In the genomic region with DNA sequence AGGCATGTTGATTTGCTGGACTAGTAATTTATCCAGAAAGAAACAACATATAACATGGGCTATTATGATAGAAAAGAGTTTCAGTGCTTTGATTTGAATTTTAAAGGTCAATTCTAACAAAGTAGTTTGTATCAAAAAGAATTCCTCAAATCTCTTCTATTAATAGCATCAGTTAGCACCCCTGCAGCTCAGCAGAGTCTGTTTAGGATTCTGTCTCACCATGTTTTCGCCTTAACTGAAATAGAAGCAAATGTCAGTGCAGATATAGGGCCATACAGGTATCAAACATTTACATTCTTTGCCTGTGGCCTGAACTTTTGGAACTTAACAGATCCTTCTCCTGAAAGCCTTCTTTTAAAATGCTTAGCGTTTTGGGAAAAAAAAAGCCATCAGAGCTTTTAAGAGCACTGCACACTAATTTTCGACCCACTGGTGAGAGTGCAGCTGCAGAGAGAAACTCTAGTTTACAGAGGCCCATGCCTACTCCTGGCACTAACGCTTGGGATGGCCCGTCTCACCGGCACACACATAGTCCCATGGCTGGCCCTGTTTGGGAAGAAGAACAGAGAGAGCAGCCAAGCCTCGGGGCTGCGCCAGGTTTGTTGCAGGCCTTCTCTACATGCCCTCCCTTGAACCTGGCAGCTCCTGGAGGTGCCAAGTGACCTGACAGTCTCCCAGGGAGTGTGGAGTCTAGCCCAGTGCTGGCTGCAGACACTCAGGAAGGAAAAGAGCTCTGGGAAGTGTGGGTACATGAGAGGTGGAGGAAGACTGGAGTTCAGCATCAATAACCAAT, we compare ENCODE assay signal across 30 cellular contexts. TPM values are rescaled to one million over a fixed set of nuclear protein-coding genes. Genes with fewer than 3 reads are reported as not detected.
A peak's percentile ranks its signal among the peaks of the same experiment; 100 is the strongest.
DNase-seq lines count a peak whose midpoint lies in the region; ATAC-seq, FAIRE-seq and TF ChIP-seq lines count a peak whose summit lies in the region.
"Had no signal": no experiment of that assay in that cellular context is flagged by ENCODE, and none has a peak within 500 bp of the region (broad histone marks: within the 10 kb centered on the region; RNA-seq: fewer than 3 reads in every experiment).

No MANE protein-coding gene starts in this region.

- ATAC-seq in HepG2 (peak; percentile 14; the same call in 1 of the 3 replicates), GM18519 (IDR thresholded peaks at IDR 0.05; ENCODE audit: low FRiP score, unreplicated experiment) (no peak)
- no peak for ATAC-seq in stimulated activated naive CD8-positive, alpha-beta T cell treated with anti-CD3 and anti-CD28 coated beads, Interleukin-15, Interleukin-2, amounts not matched to agents 100 U/mL and 50 U/mL, for 24 hours

- no peaks in the 10 kb centered on the region for H4K20me1 ChIP-seq in HepG2 (ENCODE audit: insufficient read depth, low read length)
- H4K20me1 ChIP-seq: BLaER1 had no signal

- no peak for TF ChIP-seq RAD21 in HepG2 (CRISPR knock-in tag; IDR thresholded peaks at IDR 0.05)

- no peak overlapping the region for H3K27ac ChIP-seq in adrenal gland
- H3K27ac ChIP-seq in cardiac muscle cell, result peak overlapping the region; percentile 7
- no peak overlapping the region for H3K27ac ChIP-seq in HepG2 (ENCODE audit: extremely low read length, insufficient read depth, low read length)
- H3K27ac ChIP-seq in substantia nigra (ENCODE audit: low read depth, low read length, poor library complexity, severe bottlenecking), result no peak overlapping the region
- H3K27ac ChIP-seq: ascending aorta, BLaER1, esophagus muscularis mucosa, hepatocyte, upper lobe of left lung had no signal

- TF ChIP-seq POLR2A in adrenal gland (IDR thresholded peaks at IDR 0.05), result no peak
- no peak for TF ChIP-seq POLR2A in HepG2 (IDR thresholded peaks at IDR 0.05; ENCODE audit: insufficient read depth in 1 of 2, low read depth in 2 of 2, low read length in 2 of 2)

- WGBS in adrenal gland, 4 donors, result 72 to 81% (median 78%) methylated on average over 8 of the region's 8 CpGs
- 12% methylated on average over 4 of the region's 8 CpGs for WGBS in HepG2 (ENCODE audit: low lambda C conversion rate)

- no peak overlapping the region for H2AFZ ChIP-seq in HepG2 (ENCODE audit: low read length)
- H2AFZ ChIP-seq: hepatocyte had no signal

- H3K4me1 ChIP-seq in adrenal gland (replicated peaks in 1 of 2) (peaks cover 0 to 13% of the 10 kb centered on the region in 2 donors), cardiac muscle cell (ENCODE audit: low read depth) (peaks cover 11% of the 10 kb centered on the region), HepG2 (ENCODE audit: insufficient read depth, low read length) (peaks cover 44% of the 10 kb centered on the region)
- H3K4me1 ChIP-seq: ascending aorta, BLaER1 had no signal

- in situ Hi-C loops in HepG2 (cut with HindIII; ENCODE audit: extremely low pct_ligation_motif_present, low pct_unique_long_range_greater_than_20kb), result no loop called here

- H3K27me3 ChIP-seq in adrenal gland (no peaks in the 10 kb centered on the region), cardiac muscle cell (no peaks in the 10 kb centered on the region), HepG2 (ENCODE audit: control insufficient read depth in 1 of 2, insufficient read depth in 2 of 2, low read length in 2 of 2) (peaks cover 1 to 15% of the 10 kb centered on the region in 2 experiments; a peak in 3 of 5 replicates)
- H3K27me3 ChIP-seq: ascending aorta, BLaER1, esophagus muscularis mucosa, MG63, upper lobe of left lung had no signal

- CTCF ChIA-PET in HepG2 (lab: Yijun Ruan, JAX; ENCODE audit: low intra/inter-chr PET ratio, low total read pairs), result no interaction called here

- no peaks in the 10 kb centered on the region for H3K79me2 ChIP-seq in HepG2 (ENCODE audit: insufficient read depth, low read length)
- H3K79me2 ChIP-seq: hepatocyte had no signal

- H3K9me3 ChIP-seq in adrenal gland (replicated peaks in 1 of 3), result no peaks in the 10 kb centered on the region
- no peaks in the 10 kb centered on the region for H3K9me3 ChIP-seq in cardiac muscle cell (ENCODE audit: low read depth)
- no peaks in the 10 kb centered on the region for H3K9me3 ChIP-seq in HepG2 (ENCODE audit: low read length)
- H3K9me3 ChIP-seq: ascending aorta, BLaER1, esophagus muscularis mucosa, MG63, upper lobe of left lung had no signal

- no peak for TF ChIP-seq EP300 in HepG2 (IDR thresholded peaks at IDR 0.05; ENCODE audit: low read depth in 2 of 2, low read length in 2 of 2)
- no peak for TF ChIP-seq EP300 in HepG2 (CRISPR knock-in tag; IDR thresholded peaks at IDR 0.05; ENCODE audit: borderline replicate concordance)

- H3K9ac ChIP-seq in HepG2 (ENCODE audit: insufficient read depth, low read depth, low read length), result no peak overlapping the region
- H3K9ac ChIP-seq: BLaER1 had no signal

- no peak overlapping the region for H3K4me2 ChIP-seq in HepG2 (ENCODE audit: low read depth, low read length)
- H3K4me2 ChIP-seq: BLaER1, hepatocyte had no signal

- intact Hi-C loops in adrenal gland (cut with DNase I) (no loop called here), HepG2 (cut with micrococcal nuclease; ENCODE audit: unreplicated experiment) (no loop called here)

- FAIRE-seq in HepG2 (lab: Jason Lieb, UNC), result no peak
- FAIRE-seq: GM12891 had no signal

- POLR2A ChIA-PET in HepG2 (lab: Yijun Ruan, JAX), result interaction anchor here (1.5 kb wide), 1 partner anchor 28 kb away, joined by 4 read pairs; a partner anchor contains a TSS

- H3K36me3 ChIP-seq in adrenal gland (replicated peaks in 1 of 2) (no peaks in the 10 kb centered on the region), cardiac muscle cell (no peaks in the 10 kb centered on the region), HepG2 (replicated peaks in 1 of 2; ENCODE audit: control insufficient read depth in 1 of 2, insufficient read depth in 2 of 2, low read length in 2 of 2) (no peaks in the 10 kb centered on the region)
- H3K36me3 ChIP-seq: ascending aorta, BLaER1, esophagus muscularis mucosa, MG63, upper lobe of left lung had no signal

- H3K4me3 ChIP-seq in adrenal gland (no peak overlapping the region), cardiac muscle cell (no peak overlapping the region), HepG2 (replicated peaks in 1 of 3; ENCODE audit: insufficient read depth in 1 of 3, low read depth in 2 of 3, low read length in 3 of 3) (no peak overlapping the region)
- H3K4me3 ChIP-seq: ascending aorta, BLaER1, esophagus muscularis mucosa, hepatocyte, MG63, upper lobe of left lung had no signal

- TF ChIP-seq CTCF in adrenal gland (IDR thresholded peaks at IDR 0.05) (no peak), cardiac muscle cell (IDR thresholded peaks at IDR 0.05; ENCODE audit: low read depth, low read length) (no peak), HepG2 (CRISPR knock-in tag; IDR thresholded peaks at IDR 0.05) (no peak)

- no TSS peak for BruUV-seq in HepG2 (replicated peaks; lab: Mats Ljungman, UMichigan)

- DNase-seq in adrenal gland (peak in 5 of 7 donors; percentile 21 to 60 (median 55)), cardiac muscle cell (ENCODE audit: low read depth in 1 of 2, low spot score in 1 of 2) (no peak), HepG2 (ENCODE audit: low spot score) (no peak), substantia nigra (lab: John Stamatoyannopoulos, UW) (peak in 33 of 49 donors; percentile 10 to 81 (median 41))
- no peak for DNase-seq in activated CD8-positive, alpha-beta memory T cell treated with anti-CD3 and anti-CD28 coated beads, Interleukin-2, amount 50 U/mL, for 48 hours
- no peak for DNase-seq in stimulated activated naive CD8-positive, alpha-beta T cell treated with anti-CD3 and anti-CD28 coated beads, Interleukin-15, Interleukin-2, amounts not matched to agents 100 U/mL and 50 U/mL, for 24 hours
- DNase-seq: activated B cell treated with CpG ODN at 0.5 μM for 24 hours; activated CD4-positive, alpha-beta T cell treated with anti-CD3 and anti-CD28 coated beads, Interleukin-2, amount 10 ng/mL, durations not matched to agents 7 days and 5 days; activated effector memory CD4-positive, alpha-beta T cell treated with anti-CD3 and anti-CD28 coated beads, Interleukin-2, amount 50 U/mL, for 16 hours; activated T-cell treated with anti-CD3 and anti-CD28 coated beads, Interleukin-2, amount 50 U/mL, for 24 hours; COR-L47; foreskin fibroblast; KG1; mesendoderm; MG63; NCI-H1105; NCI-H1930; NCI-H2171 treated with DMSO at 0.1 percent for 48 hours; NCI-H510A treated with DMSO at 0.1 percent for 48 hours; RPMI8226; stimulated activated CD4-positive, alpha-beta T cell treated with anti-CD3 and anti-CD28 coated beads, Interleukin-4, amount 100 ng/mL, for 1 hour; T-helper 1 cell; upper lobe of left lung had no signal

RNA-seq across cellular contexts. Expression of a gene that starts 9.9 kb away (rescaled TPM):
- total RNA-seq in adrenal gland (under 1 TPM in 4 of 8 donors, not detected in 4; 0.13 to 0.57 (median 0.16) TPM), cardiac muscle cell (0.18 and 1.0 TPM in 2 replicates), HepG2 (2016; rRNA removed; fragmentation: Illumina TruSeq; extraction: Trizol) (10.3 and 10.4 TPM in 2 replicates)
- polyA plus RNA-seq in adrenal gland (under 1 TPM in 1 of 3 donors, not detected in 2; 0.20 TPM), cardiac muscle cell (0.68 and 1.1 TPM in 2 replicates), HepG2 (2011; rRNA removed) (3.7 and 8.4 TPM in 2 replicates)
- total RNA-seq in HepG2 (2016; cell fraction: cytosol; rRNA removed; fragmentation: Illumina TruSeq; extraction: Trizol; ENCODE audit: low read depth), result 3.6 and 3.8 TPM in 2 replicates
- 10.3 and 10.5 TPM in 2 replicates for total RNA-seq in HepG2 (2016; cell fraction: insoluble cytoplasmic fraction; rRNA removed; fragmentation: Illumina TruSeq; extraction: Trizol)
- 12.0 and 13.5 TPM in 2 replicates for total RNA-seq in HepG2 (2016; cell fraction: membrane; rRNA removed; fragmentation: Illumina TruSeq; extraction: Trizol)
- 9.3 and 10.1 TPM in 2 replicates for total RNA-seq in HepG2 (2016; cell fraction: nucleus; rRNA removed; fragmentation: Illumina TruSeq; extraction: Trizol)
- 4.9 and 6.5 TPM in 2 replicates for polyA plus RNA-seq in HepG2 (2011; cell fraction: cytosol; rRNA removed)
- polyA plus RNA-seq in HepG2 (2011; cell fraction: nucleus; rRNA removed), result 8.2 and 13.0 TPM in 2 replicates
- polyA plus RNA-seq in HepG2 (2012), result 9.1 and 16.7 TPM in 2 replicates
- polyA plus RNA-seq in HepG2 (2016; cell fraction: cytosol; fragmentation: Illumina TruSeq; extraction: Trizol; ENCODE audit: low read depth), result 4.6 and 5.9 TPM in 2 replicates
- polyA plus RNA-seq in HepG2 (2016; cell fraction: insoluble cytoplasmic fraction; fragmentation: Illumina TruSeq; extraction: Trizol; ENCODE audit: low read depth), result 13.7 and 14.1 TPM in 2 replicates
- polyA plus RNA-seq in HepG2 (2016; cell fraction: membrane; fragmentation: Illumina TruSeq; extraction: Trizol; ENCODE audit: low read depth), result 12.2 and 13.8 TPM in 2 replicates
- 16.0 and 16.8 TPM in 2 replicates for polyA plus RNA-seq in HepG2 (2016; cell fraction: nucleus; fragmentation: Illumina TruSeq; extraction: Trizol; ENCODE audit: insufficient read depth, low read depth)
- 26.7 TPM in 1 of 2 replicates, not detected in the other for polyA minus RNA-seq in HepG2 (2011; rRNA and poly(A)+ RNA removed; ENCODE audit: low replicate concordance)
- 5.5 and 9.2 TPM in 2 replicates for polyA minus RNA-seq in HepG2 (2011; cell fraction: cytosol; rRNA and poly(A)+ RNA removed)
- 10.3 and 15.8 TPM in 2 replicates for polyA minus RNA-seq in HepG2 (2011; cell fraction: nucleus; rRNA and poly(A)+ RNA removed)
- total RNA-seq: activated B cell treated with CpG ODN at 0.5 μM for 24 hours; activated CD4-positive, alpha-beta T cell treated with anti-CD3 and anti-CD28 coated beads, Interleukin-2, amount 10 ng/mL, durations not matched to agents 7 days and 5 days; ascending aorta; esophagus muscularis mucosa; upper lobe of left lung had no signal
- polyA plus RNA-seq: AG04450 had no signal

RNA-seq across cellular contexts. Expression of a gene that starts 28.0 kb away (rescaled TPM):
- 10 to 100 TPM; 18.6 to 77.2 (median 53.8) TPM for total RNA-seq in adrenal gland
- 10 to 100 TPM; 46.3 to 87.8 (median 61.6) TPM for polyA plus RNA-seq in adrenal gland
- 30.1 and 89.0 TPM in 2 replicates for total RNA-seq in cardiac muscle cell
- polyA plus RNA-seq in cardiac muscle cell, result 66.4 and 91.5 TPM in 2 replicates
- total RNA-seq in HepG2 (2016; rRNA removed; fragmentation: Illumina TruSeq; extraction: Trizol), result 173 and 250 TPM in 2 replicates
- total RNA-seq in HepG2 (2016; cell fraction: cytosol; rRNA removed; fragmentation: Illumina TruSeq; extraction: Trizol; ENCODE audit: low read depth), result 14.1 and 18.4 TPM in 2 replicates
- total RNA-seq in HepG2 (2016; cell fraction: insoluble cytoplasmic fraction; rRNA removed; fragmentation: Illumina TruSeq; extraction: Trizol), result 173 and 234 TPM in 2 replicates
- 38.5 and 45.7 TPM in 2 replicates for total RNA-seq in HepG2 (2016; cell fraction: membrane; rRNA removed; fragmentation: Illumina TruSeq; extraction: Trizol)
- total RNA-seq in HepG2 (2016; cell fraction: nucleus; rRNA removed; fragmentation: Illumina TruSeq; extraction: Trizol), result 249 and 251 TPM in 2 replicates
- polyA plus RNA-seq in HepG2 (2011; rRNA removed), result 41.3 and 55.9 TPM in 2 replicates
- 8.6 and 12.8 TPM in 2 replicates for polyA plus RNA-seq in HepG2 (2011; cell fraction: cytosol; rRNA removed)
- 39.7 and 59.0 TPM in 2 replicates for polyA plus RNA-seq in HepG2 (2011; cell fraction: nucleus; rRNA removed)
- polyA plus RNA-seq in HepG2 (2012), result 63.0 and 109 TPM in 2 replicates
- polyA plus RNA-seq in HepG2 (2016; cell fraction: cytosol; fragmentation: Illumina TruSeq; extraction: Trizol; ENCODE audit: low read depth), result 3.4 and 3.6 TPM in 2 replicates
- polyA plus RNA-seq in HepG2 (2016; cell fraction: insoluble cytoplasmic fraction; fragmentation: Illumina TruSeq; extraction: Trizol; ENCODE audit: low read depth), result 156 and 157 TPM in 2 replicates
- 9.2 and 11.6 TPM in 2 replicates for polyA plus RNA-seq in HepG2 (2016; cell fraction: membrane; fragmentation: Illumina TruSeq; extraction: Trizol; ENCODE audit: low read depth)
- 227 and 232 TPM in 2 replicates for polyA plus RNA-seq in HepG2 (2016; cell fraction: nucleus; fragmentation: Illumina TruSeq; extraction: Trizol; ENCODE audit: insufficient read depth, low read depth)
- 58.3 and 119 TPM in 2 replicates for polyA minus RNA-seq in HepG2 (2011; rRNA and poly(A)+ RNA removed; ENCODE audit: low replicate concordance)
- polyA minus RNA-seq in HepG2 (2011; cell fraction: cytosol; rRNA and poly(A)+ RNA removed), result 33.5 and 35.1 TPM in 2 replicates
- polyA minus RNA-seq in HepG2 (2011; cell fraction: nucleus; rRNA and poly(A)+ RNA removed), result 254 and 272 TPM in 2 replicates

Comparison
In these comparisons a context has a peak if more than half of its experiments do, and no peak if none do; other contexts are left out.
1. DNase-seq: peak in adrenal gland (5 of 7) and substantia nigra (33 of 49); none in cardiac muscle cell (0 of 2), HepG2 (single experiment), activated CD8-positive, alpha-beta memory T cell treated with anti-CD3 and anti-CD28 coated beads, Interleukin-2, amount 50 U/mL, for 48 hours (single experiment) and stimulated activated naive CD8-positive, alpha-beta T cell treated with anti-CD3 and anti-CD28 coated beads, Interleukin-15, Interleukin-2, amounts not matched to agents 100 U/mL and 50 U/mL, for 24 hours (single experiment).